In the genomic region with DNA sequence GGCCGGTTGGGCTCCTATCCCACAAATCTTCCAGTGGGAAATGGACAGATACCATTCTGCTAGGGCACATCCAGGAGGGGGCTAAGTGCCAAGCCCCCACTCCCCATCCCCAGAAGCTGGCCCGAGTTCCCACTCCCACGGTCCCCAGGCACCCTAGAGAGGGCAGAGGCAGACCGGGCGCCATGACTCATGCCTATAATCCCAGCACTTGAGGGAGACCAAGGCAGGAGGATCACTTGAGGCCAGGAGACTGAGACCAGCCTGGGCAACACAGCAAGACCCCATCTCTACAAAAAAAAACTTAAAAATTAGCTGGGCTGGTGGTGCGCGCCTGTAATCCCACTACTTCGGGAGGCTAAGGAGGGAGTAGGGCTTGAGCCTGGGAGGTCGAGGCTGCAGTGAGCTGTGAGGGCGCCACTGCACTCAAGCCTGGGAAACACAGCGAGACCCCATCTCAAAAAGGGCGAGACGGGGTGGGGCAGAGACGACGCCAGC, we compare ENCODE assay signal across 8 cellular contexts. TPM values are rescaled to one million over a fixed set of nuclear protein-coding genes. Genes with fewer than 3 reads are reported as not detected.
DNase-seq lines count a peak whose midpoint lies in the region; ATAC-seq, FAIRE-seq and TF ChIP-seq lines count a peak whose summit lies in the region.

No MANE protein-coding gene starts in this region.

- H3K79me2 ChIP-seq in GM23338 (replicated peaks; ENCODE audit: insufficient read depth), result peaks cover 55% of the 10 kb centered on the region

- H3K4me2 ChIP-seq in GM23338, result peak overlapping the region; percentile 81

- no peak overlapping the region for H2AFZ ChIP-seq in GM23338

- no peaks in the 10 kb centered on the region for H3K9me3 Mint-ChIP-seq in GM23338

- H3K4me3 ChIP-seq in GM23338, result peak overlapping the region; percentile 67
- H3K4me3 ChIP-seq in WERI-Rb-1 (ENCODE audit: low read depth, low read length), result peak overlapping the region; percentile 54
- H3K4me3 ChIP-seq in skeletal muscle tissue (ENCODE audit: low read length in 3 of 3), result peak overlapping the region; percentile 66 to 84 (median 80)

- peaks cover 41% of the 10 kb centered on the region for H3K4me1 ChIP-seq in GM23338 (ENCODE audit: insufficient read depth)
- H3K4me1 ChIP-seq in skeletal muscle tissue (ENCODE audit: control insufficient read depth in 3 of 3, insufficient read depth in 3 of 3, low read length in 3 of 3), result peaks cover 16 to 19% (median 17%) of the 10 kb centered on the region in 3 donors

- H3K27ac ChIP-seq in GM23338 (ENCODE audit: low read depth) (no peak overlapping the region), WERI-Rb-1 (no peak overlapping the region; the same call in 1 of the 2 replicates), skeletal muscle tissue (ENCODE audit: low read depth, low read length) (no peak overlapping the region)

- H3K9me2 ChIP-seq in GM23338 (ENCODE audit: insufficient read depth), result no peaks in the 10 kb centered on the region

- peaks cover 49% of the 10 kb centered on the region for H3K36me3 Mint-ChIP-seq in GM23338 (ENCODE audit: low read depth)

- peaks cover 10% of the 10 kb centered on the region for H3K27me3 Mint-ChIP-seq in GM23338 (ENCODE audit: insufficient read depth, low read depth, poor library complexity)

- intact Hi-C loops in left cardiac atrium (cut with DNase I), result loop anchor here in 1 of 2 donors (5.0 kb wide), 1 partner anchor 126 kb away; no protein-coding TSS in a partner anchor

- ATAC-seq in GM23338 (no peak), left cardiac atrium (no peak)

- 0 out of 2 replicates have a peak overlapping the region, but pooled peaks have one; percentile 27 for H3K27ac Mint-ChIP-seq in GM23338

- H3F3A ChIP-seq in GM23338 (replicated peaks; ENCODE audit: low read depth), result no peaks in the 10 kb centered on the region

- H3K9me3 ChIP-seq in WERI-Rb-1 (ENCODE audit: severe bottlenecking) (peaks cover 4% of the 10 kb centered on the region), skeletal muscle tissue (ENCODE audit: control insufficient read depth in 3 of 3, low read length in 3 of 3) (no peaks in the 10 kb centered on the region)

- TF ChIP-seq CTCF in GM23338 (conservative IDR thresholded peaks at IDR 0.05; ENCODE audit: low read depth in 2 of 2), result no peak; a peak in 1 of 4 replicates
- TF ChIP-seq CTCF in WERI-Rb-1 (IDR thresholded peaks at IDR 0.05; ENCODE audit: low read depth, low read length), result no peak

- H3K36me3 ChIP-seq in GM23338 (ENCODE audit: insufficient read depth) (no peaks in the 10 kb centered on the region), WERI-Rb-1 (peaks cover 21% of the 10 kb centered on the region), skeletal muscle tissue (ENCODE audit: control insufficient read depth in 3 of 3, insufficient read depth in 3 of 3, low read length in 3 of 3) (peaks cover 0 to 9% (median 4%) of the 10 kb centered on the region in 3 donors)

- peaks cover 37% of the 10 kb centered on the region for H3K4me1 Mint-ChIP-seq in GM23338

- peak overlapping the region; percentile 20 to 79 (median 70) for H3K9ac ChIP-seq in skeletal muscle tissue (ENCODE audit: low read depth in 1 of 3, low read length in 3 of 3)

- FAIRE-seq in HTR-8/SVneo (lab: Jason Lieb, UNC), result no peak

- DNase-seq in GM23338 (ENCODE audit: low spot score) (no peak), WERI-Rb-1 (no peak), left cardiac atrium (peak; percentile 28), NCI-H526 treated with DMSO at 0.1 percent for 48 hours (lab: John Stamatoyannopoulos, UW) (no peak), HTR-8/SVneo (ENCODE audit: insufficient read length, low spot score) (no peak), superior temporal gyrus (ENCODE audit: extremely low spot score) (no peak), middle frontal gyrus (ENCODE audit: extremely low spot score, low spot score) (no peak)

- H3K27me3 ChIP-seq in GM23338 (ENCODE audit: insufficient read depth), result no peaks in the 10 kb centered on the region
- no peaks in the 10 kb centered on the region for H3K27me3 ChIP-seq in WERI-Rb-1 (ENCODE audit: insufficient read depth, low read depth, severe bottlenecking)
- H3K27me3 ChIP-seq in skeletal muscle tissue (ENCODE audit: control insufficient read depth in 3 of 3, insufficient read depth in 3 of 3, low read length in 3 of 3), result no peaks in the 10 kb centered on the region

- peaks cover 19% of the 10 kb centered on the region for H4K20me1 ChIP-seq in GM23338 (replicated peaks; ENCODE audit: insufficient read depth)

- peak overlapping the region; percentile 79 for H3K4me3 Mint-ChIP-seq in GM23338

TF ChIP-seq in GM23338, 12 proteins besides CTCF, POLR2A, EP300 and RAD21:
- no peak for TF ChIP-seq ZNF331 (CRISPR knock-in tag; IDR thresholded peaks at IDR 0.05; ENCODE audit: low read depth)
- no peak for TF ChIP-seq JUNB (IDR thresholded peaks at IDR 0.05; ENCODE audit: unreplicated experiment)
- no peak for TF ChIP-seq EZH2 (IDR thresholded peaks at IDR 0.05; ENCODE audit: low read depth, unreplicated experiment)
- no peak for TF ChIP-seq NANOG (IDR thresholded peaks at IDR 0.05; ENCODE audit: borderline replicate concordance)

RNA-seq across cellular contexts. Expression of gene GNA12, which starts 0.9 kb away (rescaled TPM):
- 87.7 and 99.8 TPM in 2 replicates for total RNA-seq in GM23338 (2014; rRNA removed; shearing (Covaris generic))
- polyA plus RNA-seq in GM23338 (2016; fragmentation: Nextera tagmentation; extraction: Ambion mirVana), result 24.0 and 25.2 TPM in 2 replicates
- total RNA-seq in left cardiac atrium, result 10 to 100 TPM; 47.4 to 52.2 TPM
- 9.9 TPM for total RNA-seq in skeletal muscle tissue
